9 cellular contexts compared by ENCODE assay signal in genomic region chr3:190533511-190534282, GRCh38. TPM values are rescaled to one million over a fixed set of nuclear protein-coding genes. Genes with fewer than 3 reads are reported as not detected.
DNase-seq lines count a peak whose midpoint lies in the region; ATAC-seq, FAIRE-seq and TF ChIP-seq lines count a peak whose summit lies in the region.
"Had no signal": no experiment of that assay in that cellular context is flagged by ENCODE, and none has a peak within 500 bp of the region (broad histone marks: within the 10 kb centered on the region; RNA-seq: fewer than 3 reads in every experiment).

No MANE protein-coding gene starts in this region.

- in situ Hi-C loops in mammary epithelial cell (cut with MboI; ENCODE audit: low sequenced_read_pairs in 2 of 2) = no loop called here

- no peaks in the 10 kb centered on the region for H4K20me1 ChIP-seq in mammary epithelial cell (ENCODE audit: insufficient read depth, low read length)

- CTCF ChIA-PET in mammary epithelial cell (lab: Charles Lee; ENCODE audit: low non-redundant PET) = interaction anchor here (0.6 to 0.9 kb wide), 6 partner anchors 12 to 354 kb away, joined by 4 to 15 read pairs (median 5); no protein-coding TSS in a partner anchor

- H3K4me1 ChIP-seq in mammary epithelial cell (ENCODE audit: insufficient read depth, low read length) (peaks cover 70% of the 10 kb centered on the region), tibial artery (peaks cover 0 to 20% (median 15%) of the 10 kb centered on the region in 4 donors)

- no peak for TF ChIP-seq CTCF in mammary epithelial cell (conservative IDR thresholded peaks at IDR 0.05 in 1 of 2, IDR thresholded peaks at IDR 0.05 in 1 of 2; ENCODE audit: extremely low read depth in 1 of 2, insufficient read depth in 1 of 2, low read depth in 1 of 2, low read length in 2 of 2)
- TF ChIP-seq CTCF in tibial artery (IDR thresholded peaks at IDR 0.05) = no peak

- H3K27me3 ChIP-seq in mammary epithelial cell (ENCODE audit: insufficient read depth, low read length) (no peaks in the 10 kb centered on the region), tibial artery (no peaks in the 10 kb centered on the region)

- peak overlapping the region; percentile 83 for H3K4me2 ChIP-seq in mammary epithelial cell (ENCODE audit: insufficient read depth, low read depth, low read length)

- DNase-seq in HTR-8/SVneo (ENCODE audit: insufficient read length, low spot score) = peak; percentile 71
- peak; percentile 98 for DNase-seq in mammary epithelial cell
- DNase-seq in left lobe of liver (ENCODE audit: low spot score) = no peak
- peak; percentile 72 to 86 for DNase-seq in tibial artery
- no peak for DNase-seq in activated naive CD4-positive, alpha-beta T cell treated with Interleukin-2 at 50 U/mL for 16 hours
- DNase-seq in HUDEP-2 (lab: John Stamatoyannopoulos, UW; ENCODE audit: unreplicated experiment in 76 of 76) = no peak
- no peak for DNase-seq in activated gamma-delta T cell (lab: John Stamatoyannopoulos, UW)
- DNase-seq in GF-D8 (lab: John Stamatoyannopoulos, UW) = no peak
- DNase-seq: activated CD4-positive, alpha-beta T cell treated with anti-CD3 and anti-CD28 coated beads for 4 hours had no signal

- dilution Hi-C loops in mammary epithelial cell (cut with HindIII; ENCODE audit: low sequenced_read_pairs) = no loop called here

- H3K79me2 ChIP-seq in mammary epithelial cell (ENCODE audit: insufficient read depth, low read length) = peaks cover 76% of the 10 kb centered on the region

- H3K9ac ChIP-seq in mammary epithelial cell (ENCODE audit: insufficient read depth, low read length) = peak overlapping the region; percentile 88

- TSS peak; percentile 87 for BruUV-seq in mammary epithelial cell (replicated peaks; lab: Mats Ljungman, UMichigan)

- H3K9me3 ChIP-seq in mammary epithelial cell (replicated peaks; ENCODE audit: insufficient read depth, low read length) (no peaks in the 10 kb centered on the region), tibial artery (no peaks in the 10 kb centered on the region)

- peak overlapping the region; percentile 95 for H3K27ac ChIP-seq in mammary epithelial cell (ENCODE audit: insufficient read depth, low read depth, low read length)
- H3K27ac ChIP-seq in tibial artery = peak overlapping the region; percentile 27 to 30

- peak; percentile 59 for FAIRE-seq in HTR-8/SVneo (lab: Jason Lieb, UNC)

- WGBS in mammary epithelial cell (ENCODE audit: low coverage, missing lambda C conversion rate) = 3% methylated on average over 13 of the region's 13 CpGs

- ATAC-seq in left lobe of liver = peak; percentile 39

- H3K4me3 ChIP-seq in mammary epithelial cell (replicated peaks in 1 of 3; ENCODE audit: insufficient read depth in 1 of 3, low read depth in 2 of 3, low read length in 3 of 3) (peak overlapping the region; percentile 13 to 30 (median 19)), tibial artery (peak overlapping the region in 1 of 2 donors; percentile 22)

- H2AFZ ChIP-seq in mammary epithelial cell (ENCODE audit: low read depth, low read length) = no peak overlapping the region

- intact Hi-C loops in mammary epithelial cell (cut with micrococcal nuclease) (loop anchor here (1.0 to 5.0 kb wide), 3 partner anchors 16 to 54 kb away; no protein-coding TSS in a partner anchor), tibial artery (cut with DNase I; ENCODE audit: low total_unique reads) (no loop called here)

- H3K36me3 ChIP-seq in mammary epithelial cell (ENCODE audit: insufficient read depth, low read length) (peaks cover 10% of the 10 kb centered on the region), tibial artery (no peaks in the 10 kb centered on the region)

RNA-seq across cellular contexts. Expression of gene IL1RAP, which starts 19.8 kb away (rescaled TPM):
- total RNA-seq in mammary epithelial cell = 100 to 1,000 TPM in 1 of 2 donors, 10 to 100 TPM in 1; 94.2 to 111 TPM
- 90.3 TPM for polyA plus RNA-seq in mammary epithelial cell
- polyA minus RNA-seq in mammary epithelial cell = 188 TPM
- total RNA-seq in left lobe of liver = 52.6 TPM

Comparison
In these comparisons a context has a peak if more than half of its experiments do, and no peak if none do; other contexts are left out.
1. DNase-seq: peak in HTR-8/SVneo (single experiment), mammary epithelial cell (single experiment) and tibial artery (2 of 2); none in left lobe of liver (single experiment), activated naive CD4-positive, alpha-beta T cell treated with Interleukin-2 at 50 U/mL for 16 hours (single experiment), HUDEP-2 (0 of 76), activated gamma-delta T cell (single experiment) and GF-D8 (single experiment).